1 cellular context compared by ENCODE assay signal in genomic region chr6:1310628-1311399, GRCh38.
TF ChIP-seq lines count a peak whose summit lies in the region.

No MANE protein-coding gene starts in this region.

TF ChIP-seq in HEK293, 187 proteins besides CTCF, POLR2A, EP300 and RAD21 (continued from another document):
- TF ChIP-seq, protein P1, sequence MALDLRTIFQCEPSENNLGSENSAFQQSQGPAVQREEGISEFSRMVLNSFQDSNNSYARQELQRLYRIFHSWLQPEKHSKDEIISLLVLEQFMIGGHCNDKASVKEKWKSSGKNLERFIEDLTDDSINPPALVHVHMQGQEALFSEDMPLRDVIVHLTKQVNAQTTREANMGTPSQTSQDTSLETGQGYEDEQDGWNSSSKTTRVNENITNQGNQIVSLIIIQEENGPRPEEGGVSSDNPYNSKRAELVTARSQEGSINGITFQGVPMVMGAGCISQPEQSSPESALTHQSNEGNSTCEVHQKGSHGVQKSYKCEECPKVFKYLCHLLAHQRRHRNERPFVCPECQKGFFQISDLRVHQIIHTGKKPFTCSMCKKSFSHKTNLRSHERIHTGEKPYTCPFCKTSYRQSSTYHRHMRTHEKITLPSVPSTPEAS (tag by site-specific recombination; IDR thresholded peaks at IDR 0.05), result no peak
- no peak for TF ChIP-seq ZNF521 (tag by site-specific recombination; IDR thresholded peaks at IDR 0.05)
- TF ChIP-seq FEZF1 (tag by site-specific recombination; IDR thresholded peaks at IDR 0.05), result peak; percentile 25; the same call in 1 of the 2 replicates
- peak; percentile 67 for TF ChIP-seq ZBTB20 (tag by site-specific recombination; IDR thresholded peaks at IDR 0.05)
- TF ChIP-seq KLF10 (tag by site-specific recombination; IDR thresholded peaks at IDR 0.05), result peak; percentile 35; the same call in 1 of the 2 replicates
- no peak for TF ChIP-seq ZNF701 (tag by site-specific recombination; IDR thresholded peaks at IDR 0.05)
- no peak for TF ChIP-seq ZNF777 (tag by site-specific recombination; IDR thresholded peaks at IDR 0.05; ENCODE audit: borderline replicate concordance)
- peak; percentile 71 for TF ChIP-seq KLF9 (tag by site-specific recombination; IDR thresholded peaks at IDR 0.05; ENCODE audit: low read depth)
- TF ChIP-seq ZNF529 (tag by site-specific recombination; IDR thresholded peaks at IDR 0.05; ENCODE audit: insufficient replicate concordance), result no peak
- TF ChIP-seq ZNF426 (tag by site-specific recombination; IDR thresholded peaks at IDR 0.05), result no peak
- TF ChIP-seq ZNF623 (tag by site-specific recombination; IDR thresholded peaks at IDR 0.05), result 0 out of 2 replicates have a peak, but pooled peaks have one; percentile 11
- TF ChIP-seq SP2 (tag by site-specific recombination; IDR thresholded peaks at IDR 0.05), result peak; percentile 67
- TF ChIP-seq ZFHX2 (tag by site-specific recombination; conservative IDR thresholded peaks at IDR 0.05), result peak; percentile 42
- no peak for TF ChIP-seq GLIS1 (tag by site-specific recombination; IDR thresholded peaks at IDR 0.05)
- peak; percentile 34; the same call in 1 of the 2 replicates for TF ChIP-seq ZNF366 (tag by site-specific recombination; conservative IDR thresholded peaks at IDR 0.05)
- TF ChIP-seq ZNF140 (tag by site-specific recombination; IDR thresholded peaks at IDR 0.05), result no peak
- no peak for TF ChIP-seq ZNF596 (tag by site-specific recombination; IDR thresholded peaks at IDR 0.05)
- peak; percentile 61; the same call in 1 of the 2 replicates for TF ChIP-seq ZNF423 (tag by site-specific recombination; IDR thresholded peaks at IDR 0.05)
- no peak for TF ChIP-seq ZNF23 (tag by site-specific recombination; IDR thresholded peaks at IDR 0.05; ENCODE audit: borderline replicate concordance)
- TF ChIP-seq ZNF155 (tag by site-specific recombination; IDR thresholded peaks at IDR 0.05), result no peak
- peak; percentile 26; the same call in 1 of the 2 replicates for TF ChIP-seq ZNF561 (tag by site-specific recombination; IDR thresholded peaks at IDR 0.05; ENCODE audit: borderline replicate concordance)
- no peak for TF ChIP-seq ZNF555 (tag by site-specific recombination; conservative IDR thresholded peaks at IDR 0.05)
- no peak for TF ChIP-seq ZNF37A (tag by site-specific recombination; IDR thresholded peaks at IDR 0.05)
- TF ChIP-seq ZNF48 (tag by site-specific recombination; IDR thresholded peaks at IDR 0.05), result no peak
- no peak for TF ChIP-seq ZNF76 (tag by site-specific recombination; IDR thresholded peaks at IDR 0.05; ENCODE audit: borderline replicate concordance, low read depth)
- TF ChIP-seq, protein P2, sequence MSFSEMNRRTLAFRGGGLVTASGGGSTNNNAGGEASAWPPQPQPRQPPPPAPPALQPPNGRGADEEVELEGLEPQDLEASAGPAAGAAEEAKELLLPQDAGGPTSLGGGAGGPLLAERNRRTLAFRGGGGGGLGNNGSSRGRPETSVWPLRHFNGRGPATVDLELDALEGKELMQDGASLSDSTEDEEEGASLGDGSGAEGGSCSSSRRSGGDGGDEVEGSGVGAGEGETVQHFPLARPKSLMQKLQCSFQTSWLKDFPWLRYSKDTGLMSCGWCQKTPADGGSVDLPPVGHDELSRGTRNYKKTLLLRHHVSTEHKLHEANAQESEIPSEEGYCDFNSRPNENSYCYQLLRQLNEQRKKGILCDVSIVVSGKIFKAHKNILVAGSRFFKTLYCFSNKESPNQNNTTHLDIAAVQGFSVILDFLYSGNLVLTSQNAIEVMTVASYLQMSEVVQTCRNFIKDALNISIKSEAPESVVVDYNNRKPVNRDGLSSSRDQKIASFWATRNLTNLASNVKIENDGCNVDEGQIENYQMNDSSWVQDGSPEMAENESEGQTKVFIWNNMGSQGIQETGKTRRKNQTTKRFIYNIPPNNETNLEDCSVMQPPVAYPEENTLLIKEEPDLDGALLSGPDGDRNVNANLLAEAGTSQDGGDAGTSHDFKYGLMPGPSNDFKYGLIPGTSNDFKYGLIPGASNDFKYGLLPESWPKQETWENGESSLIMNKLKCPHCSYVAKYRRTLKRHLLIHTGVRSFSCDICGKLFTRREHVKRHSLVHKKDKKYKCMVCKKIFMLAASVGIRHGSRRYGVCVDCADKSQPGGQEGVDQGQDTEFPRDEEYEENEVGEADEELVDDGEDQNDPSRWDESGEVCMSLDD (tag by site-specific recombination; IDR thresholded peaks at IDR 0.05), result no peak
- peak; percentile 45; the same call in 1 of the 2 replicates for TF ChIP-seq SP3 (tag by site-specific recombination; IDR thresholded peaks at IDR 0.05)
- 0 out of 2 replicates have a peak, but pooled peaks have one; percentile 9 for TF ChIP-seq ZNF600 (tag by site-specific recombination; IDR thresholded peaks at IDR 0.05)
- TF ChIP-seq, protein P3, sequence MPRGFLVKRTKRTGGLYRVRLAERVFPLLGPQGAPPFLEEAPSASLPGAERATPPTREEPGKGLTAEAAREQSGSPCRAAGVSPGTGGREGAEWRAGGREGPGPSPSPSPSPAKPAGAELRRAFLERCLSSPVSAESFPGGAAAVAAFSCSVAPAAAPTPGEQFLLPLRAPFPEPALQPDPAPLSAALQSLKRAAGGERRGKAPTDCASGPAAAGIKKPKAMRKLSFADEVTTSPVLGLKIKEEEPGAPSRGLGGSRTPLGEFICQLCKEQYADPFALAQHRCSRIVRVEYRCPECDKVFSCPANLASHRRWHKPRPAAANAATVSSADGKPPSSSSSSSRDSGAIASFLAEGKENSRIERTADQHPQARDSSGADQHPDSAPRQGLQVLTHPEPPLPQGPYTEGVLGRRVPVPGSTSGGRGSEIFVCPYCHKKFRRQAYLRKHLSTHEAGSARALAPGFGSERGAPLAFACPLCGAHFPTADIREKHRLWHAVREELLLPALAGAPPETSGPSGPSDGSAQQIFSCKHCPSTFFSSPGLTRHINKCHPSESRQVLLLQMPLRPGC (tag by site-specific recombination; IDR thresholded peaks at IDR 0.05), result no peak
- TF ChIP-seq YY1 (tag by site-specific recombination; IDR thresholded peaks at IDR 0.05), result peak; percentile 21; the same call in 1 of the 2 replicates
- no peak for TF ChIP-seq ZNF2 (tag by site-specific recombination; IDR thresholded peaks at IDR 0.05)
- TF ChIP-seq BCL11B (tag by site-specific recombination; IDR thresholded peaks at IDR 0.05; ENCODE audit: low read depth), result no peak
- no peak for TF ChIP-seq ZNF174 (tag by site-specific recombination; IDR thresholded peaks at IDR 0.05)
- no peak for TF ChIP-seq ZNF639 (tag by site-specific recombination; IDR thresholded peaks at IDR 0.05)
- no peak for TF ChIP-seq SETDB1 (IDR thresholded peaks at IDR 0.05; ENCODE audit: insufficient read length, low read length)
- TF ChIP-seq ZNF148 (tag by site-specific recombination; IDR thresholded peaks at IDR 0.05; ENCODE audit: borderline replicate concordance), result no peak
- TF ChIP-seq, protein P4, sequence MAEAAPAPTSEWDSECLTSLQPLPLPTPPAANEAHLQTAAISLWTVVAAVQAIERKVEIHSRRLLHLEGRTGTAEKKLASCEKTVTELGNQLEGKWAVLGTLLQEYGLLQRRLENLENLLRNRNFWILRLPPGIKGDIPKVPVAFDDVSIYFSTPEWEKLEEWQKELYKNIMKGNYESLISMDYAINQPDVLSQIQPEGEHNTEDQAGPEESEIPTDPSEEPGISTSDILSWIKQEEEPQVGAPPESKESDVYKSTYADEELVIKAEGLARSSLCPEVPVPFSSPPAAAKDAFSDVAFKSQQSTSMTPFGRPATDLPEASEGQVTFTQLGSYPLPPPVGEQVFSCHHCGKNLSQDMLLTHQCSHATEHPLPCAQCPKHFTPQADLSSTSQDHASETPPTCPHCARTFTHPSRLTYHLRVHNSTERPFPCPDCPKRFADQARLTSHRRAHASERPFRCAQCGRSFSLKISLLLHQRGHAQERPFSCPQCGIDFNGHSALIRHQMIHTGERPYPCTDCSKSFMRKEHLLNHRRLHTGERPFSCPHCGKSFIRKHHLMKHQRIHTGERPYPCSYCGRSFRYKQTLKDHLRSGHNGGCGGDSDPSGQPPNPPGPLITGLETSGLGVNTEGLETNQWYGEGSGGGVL (tag by site-specific recombination; IDR thresholded peaks at IDR 0.05), result no peak
- TF ChIP-seq IKZF3 (tag by site-specific recombination; IDR thresholded peaks at IDR 0.05), result peak; percentile 73; the same call in 1 of the 2 replicates
- no peak for TF ChIP-seq WT1 (tag by site-specific recombination; IDR thresholded peaks at IDR 0.05)
- TF ChIP-seq KLF1 (tag by site-specific recombination; IDR thresholded peaks at IDR 0.05), result peak; percentile 50
- peak; percentile 85 for TF ChIP-seq ZNF335 (tag by site-specific recombination; conservative IDR thresholded peaks at IDR 0.05)
